In the genomic region with DNA sequence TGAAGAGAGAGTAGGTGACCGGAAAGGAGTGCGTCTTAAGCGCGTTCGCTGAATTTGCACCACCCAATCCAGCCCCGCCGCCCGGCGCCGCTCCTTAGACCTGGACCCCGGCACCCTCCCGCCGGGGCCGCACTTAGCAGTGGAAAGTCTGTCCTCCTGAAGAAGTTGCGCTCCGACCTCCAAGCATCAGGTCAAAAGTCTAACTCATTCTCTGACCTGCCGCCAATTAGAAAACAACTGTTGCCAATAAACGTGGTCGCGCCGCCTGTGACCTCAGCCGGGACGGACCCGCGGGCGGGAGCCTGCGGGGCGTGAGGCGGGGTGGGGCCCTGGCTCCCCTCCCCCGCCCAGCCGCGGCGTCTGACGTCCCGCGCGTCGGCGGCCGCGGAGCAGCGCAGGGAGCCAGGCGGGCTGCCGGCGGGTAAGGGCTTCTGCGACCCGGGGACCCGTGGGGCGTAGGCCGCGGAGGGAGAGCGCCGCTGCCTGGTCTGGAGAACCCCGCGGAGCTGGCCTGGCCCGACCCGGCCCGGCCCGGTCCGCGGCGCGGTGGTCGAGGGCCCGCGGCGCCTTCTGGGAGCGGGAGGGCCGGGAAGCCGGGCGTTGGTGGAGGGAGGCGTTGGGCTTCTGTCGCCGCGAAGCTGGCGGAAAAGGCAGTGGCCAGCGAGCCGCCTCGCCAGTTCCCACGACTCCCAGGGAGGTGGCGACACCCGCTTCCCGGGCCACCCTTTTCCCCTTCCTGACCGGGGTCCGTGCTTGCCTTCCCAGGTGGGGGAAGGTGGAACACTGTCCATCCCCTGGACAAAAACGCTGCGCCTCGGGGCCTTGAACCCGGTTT, we compare ENCODE assay signal across 8 cellular contexts. TPM values are rescaled to one million over a fixed set of nuclear protein-coding genes. Genes with fewer than 3 reads are reported as not detected.
A peak's percentile ranks its signal among the peaks of the same experiment; 100 is the strongest.
DNase-seq lines count a peak whose midpoint lies in the region; ATAC-seq lines count a peak whose summit lies in the region.

A gene with protein sequence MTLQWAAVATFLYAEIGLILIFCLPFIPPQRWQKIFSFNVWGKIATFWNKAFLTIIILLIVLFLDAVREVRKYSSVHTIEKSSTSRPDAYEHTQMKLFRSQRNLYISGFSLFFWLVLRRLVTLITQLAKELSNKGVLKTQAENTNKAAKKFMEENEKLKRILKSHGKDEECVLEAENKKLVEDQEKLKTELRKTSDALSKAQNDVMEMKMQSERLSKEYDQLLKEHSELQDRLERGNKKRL (plus strand): TSS at position 366 of the 835 bp plus-strand sequence. CDS start 527 bp downstream, outside the sequence.

- ATAC-seq in GM18873 (IDR thresholded peaks at IDR 0.05; ENCODE audit: low FRiP score, unreplicated experiment) (peak; percentile 75), HG03108 (IDR thresholded peaks at IDR 0.05; ENCODE audit: unreplicated experiment) (peak; percentile 87), left lobe of liver (peak; percentile 96)

- DNase-seq in AG20443 (ENCODE audit: low spot score) (peak; percentile 93), NCI-H446 treated with DMSO at 0.1 percent for 48 hours (lab: John Stamatoyannopoulos, UW) (peak; percentile 19), dedifferentiated amniotic fluid mesenchymal stem cell (ENCODE audit: extremely low spot score) (peak; percentile 22), left lobe of liver (ENCODE audit: low spot score) (peak; percentile 83)
- DNase-seq in activated CD4-positive, alpha-beta T cell treated with anti-CD3 and anti-CD28 coated beads for 48 hours = peak; percentile 80
- peak; percentile 48 for DNase-seq in stimulated activated CD4-positive, alpha-beta T cell treated with anti-CD3 and anti-CD28 coated beads, Interleukin-2, amount 100 ng/mL, for 4 hours (ENCODE audit: low read depth)

RNA-seq across cellular contexts. Expression of the gene that starts here (rescaled TPM):
- 25.1 TPM for total RNA-seq in left lobe of liver

Comparison
In these comparisons a context has a peak if more than half of its experiments do, and no peak if none do; other contexts are left out.
1. Peak in every context shown above with its lines: DNase-seq and ATAC-seq.
2. DNase-seq: peak in every context shown above with its lines; median percentile 93 in AG20443; 83 in left lobe of liver; 80 in activated CD4-positive, alpha-beta T cell treated with anti-CD3 and anti-CD28 coated beads for 48 hours; 48 in stimulated activated CD4-positive, alpha-beta T cell treated with anti-CD3 and anti-CD28 coated beads, Interleukin-2, amount 100 ng/mL, for 4 hours; 22 in dedifferentiated amniotic fluid mesenchymal stem cell; 19 in NCI-H446 treated with DMSO at 0.1 percent for 48 hours.